In genomic region chr11:86916330-86916729, GRCh38 we compare ENCODE assay signal across 1 cellular context.
TF ChIP-seq lines count a peak whose summit lies in the region.

No MANE protein-coding gene starts in this region.

TF ChIP-seq in HepG2, 621 proteins besides CTCF, POLR2A, EP300 and RAD21 (continued from another document):
- no peak for TF ChIP-seq AKNA (CRISPR knock-in tag; IDR thresholded peaks at IDR 0.05; ENCODE audit: borderline replicate concordance)
- TF ChIP-seq TBL1XR1 (IDR thresholded peaks at IDR 0.05; ENCODE audit: borderline replicate concordance, low read length, partially characterized antibody), result no peak
- TF ChIP-seq HNF4A (CRISPR knock-in tag; IDR thresholded peaks at IDR 0.05), result no peak
- TF ChIP-seq ZNF414 (CRISPR knock-in tag; IDR thresholded peaks at IDR 0.05), result no peak
- TF ChIP-seq ZNF775 (CRISPR knock-in tag; IDR thresholded peaks at IDR 0.05; ENCODE audit: borderline replicate concordance), result no peak
- no peak for TF ChIP-seq ZNF484 (CRISPR knock-in tag; IDR thresholded peaks at IDR 0.05; ENCODE audit: borderline replicate concordance, low read depth)
- TF ChIP-seq FOXA1 (IDR thresholded peaks at IDR 0.05), result no peak
- TF ChIP-seq FOXA1 (CRISPR knock-in tag; IDR thresholded peaks at IDR 0.05), result no peak
- TF ChIP-seq ZNF780A (CRISPR knock-in tag; IDR thresholded peaks at IDR 0.05), result no peak
- no peak for TF ChIP-seq MED1 (CRISPR knock-in tag; IDR thresholded peaks at IDR 0.05)
- TF ChIP-seq ZNF530 (CRISPR knock-in tag; IDR thresholded peaks at IDR 0.05; ENCODE audit: low read depth), result no peak
- TF ChIP-seq NFYC (CRISPR knock-in tag; IDR thresholded peaks at IDR 0.05), result no peak
- TF ChIP-seq RAD51 (IDR thresholded peaks at IDR 0.05; ENCODE audit: borderline replicate concordance), result no peak
- TF ChIP-seq ZNF10 (CRISPR knock-in tag; IDR thresholded peaks at IDR 0.05; ENCODE audit: borderline replicate concordance, low read depth), result no peak
- no peak for TF ChIP-seq ISX (CRISPR knock-in tag; conservative IDR thresholded peaks at IDR 0.05)
